8 cellular contexts compared by ENCODE assay signal in the genomic region with DNA sequence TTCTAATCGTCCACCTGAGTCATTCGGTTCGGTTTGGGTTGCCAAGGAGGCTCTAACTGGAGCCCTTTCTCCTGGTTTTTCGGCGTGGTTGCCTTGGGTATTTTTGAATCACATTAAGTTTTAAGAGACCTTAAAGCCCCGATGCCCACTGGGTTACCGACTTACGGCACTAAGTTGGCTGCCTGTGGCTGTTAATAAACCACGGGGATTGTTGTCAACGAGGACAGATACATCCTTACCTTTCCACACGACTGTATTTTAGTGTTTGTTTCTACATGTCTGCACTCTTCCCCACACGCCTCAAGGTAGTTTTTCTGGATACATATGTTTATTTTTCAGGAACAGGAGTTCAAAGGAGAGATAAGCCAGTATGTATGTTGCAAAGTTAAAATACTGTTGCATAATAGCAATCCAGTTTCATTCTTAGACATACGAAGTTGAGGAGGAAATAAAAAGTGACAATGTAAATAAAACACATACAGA. TPM values are rescaled to one million over a fixed set of nuclear protein-coding genes. Genes with fewer than 3 reads are reported as not detected.
DNase-seq lines count a peak whose midpoint lies in the region; ATAC-seq and TF ChIP-seq lines count a peak whose summit lies in the region.

No MANE protein-coding gene starts in this region.

- intact Hi-C loops in thyroid gland (cut with DNase I): loop anchor here (5.0 kb wide), 1 partner anchor 35 kb away; no protein-coding TSS in a partner anchor

- H3K27ac ChIP-seq in liver (ENCODE audit: low read depth in 1 of 2, low read length in 2 of 2) (peak overlapping the region; percentile 98 to 99), thyroid gland (peak overlapping the region in 2 of 3 donors; percentile 35 to 99)

- H3K27ac Mint-ChIP-seq in activated naive CD8-positive, alpha-beta T cell treated with anti-CD3 and anti-CD28 coated beads, Interleukin-2, amount 50 U/mL, for 24 hours: peak overlapping the region; percentile 78

- peak overlapping the region; percentile 99 for H3K4me3 Mint-ChIP-seq in activated naive CD8-positive, alpha-beta T cell treated with anti-CD3 and anti-CD28 coated beads, Interleukin-2, amount 50 U/mL, for 24 hours

- H3K4me1 ChIP-seq in liver (ENCODE audit: control insufficient read depth in 4 of 4, insufficient read depth in 4 of 4, low read length in 3 of 4): peaks cover 0 to 11% (median 6%) of the 10 kb centered on the region in 4 donors
- peaks cover 6% of the 10 kb centered on the region in 2 donors for H3K4me1 ChIP-seq in thyroid gland

- peaks cover 24% of the 10 kb centered on the region for H3K4me1 Mint-ChIP-seq in activated naive CD8-positive, alpha-beta T cell treated with anti-CD3 and anti-CD28 coated beads, Interleukin-2, amount 50 U/mL, for 24 hours

- H3K4me3 ChIP-seq in LNCaP clone FGC (ENCODE audit: low read depth, low read length) (peak overlapping the region; percentile 96), liver (ENCODE audit: low read depth in 1 of 3, low read length in 3 of 3) (peak overlapping the region; percentile 79 to 94 (median 87)), thyroid gland (replicated peaks in 1 of 3) (peak overlapping the region in 2 of 3 donors; percentile 79 to 88)

- no peak for ATAC-seq in activated naive CD8-positive, alpha-beta T cell treated with anti-CD3 and anti-CD28 coated beads, Interleukin-2, amount 50 U/mL, for 24 hours
- ATAC-seq in GM18517 (IDR thresholded peaks at IDR 0.05; ENCODE audit: unreplicated experiment) (no peak), GM21825 (IDR thresholded peaks at IDR 0.05; ENCODE audit: unreplicated experiment) (no peak)

- H3K9me3 Mint-ChIP-seq in activated naive CD8-positive, alpha-beta T cell treated with anti-CD3 and anti-CD28 coated beads, Interleukin-2, amount 50 U/mL, for 24 hours: no peaks in the 10 kb centered on the region

- TF ChIP-seq POLR2A in thyroid gland (IDR thresholded peaks at IDR 0.05): no peak

- WGBS in liver: 3% methylated on average over 13 of the region's 13 CpGs
- 5 to 7% methylated on average over 13 of the region's 13 CpGs for WGBS in thyroid gland, 2 donors

- no peaks in the 10 kb centered on the region for H3K9me3 ChIP-seq in liver (ENCODE audit: control insufficient read depth in 4 of 4, low read length in 3 of 4)
- H3K9me3 ChIP-seq in thyroid gland: no peaks in the 10 kb centered on the region

- no peak for TF ChIP-seq RAD21 in liver (IDR thresholded peaks at IDR 0.05)

- DNase-seq in EH (ENCODE audit: low read depth) (peak; percentile 33), LNCaP clone FGC (ENCODE audit: low read depth) (peak; percentile 90), thyroid gland (peak in 1 of 2 donors; percentile 14), DMS153 treated with DMSO at 0.1 percent for 48 hours (lab: John Stamatoyannopoulos, UW; ENCODE audit: unreplicated experiment) (no peak)
- peak; percentile 23 for DNase-seq in activated naive CD8-positive, alpha-beta T cell treated with anti-CD3 and anti-CD28 coated beads, Interleukin-2, amount 50 U/mL, for 24 hours

- H3K27me3 ChIP-seq in liver (ENCODE audit: control insufficient read depth in 4 of 4, insufficient read depth in 4 of 4, low read length in 3 of 4) (no peaks in the 10 kb centered on the region), thyroid gland (no peaks in the 10 kb centered on the region)

- H3K27me3 Mint-ChIP-seq in activated naive CD8-positive, alpha-beta T cell treated with anti-CD3 and anti-CD28 coated beads, Interleukin-2, amount 50 U/mL, for 24 hours: no peaks in the 10 kb centered on the region

- no peak for TF ChIP-seq CTCF in LNCaP clone FGC (IDR thresholded peaks at IDR 0.05; ENCODE audit: control insufficient read depth, extremely low read depth, insufficient read depth)
- TF ChIP-seq CTCF in liver (IDR thresholded peaks at IDR 0.05; ENCODE audit: low read depth, low read length, missing input control): no peak
- TF ChIP-seq CTCF in thyroid gland (IDR thresholded peaks at IDR 0.05): no peak

- no peaks in the 10 kb centered on the region for H3K36me3 ChIP-seq in liver (ENCODE audit: control insufficient read depth in 4 of 4, insufficient read depth in 3 of 4, low read depth in 1 of 4, low read length in 3 of 4)
- H3K36me3 ChIP-seq in thyroid gland: no peaks in the 10 kb centered on the region

- peak overlapping the region; percentile 64 to 71 for H3K9ac ChIP-seq in liver (ENCODE audit: low read depth in 1 of 2, low read length in 2 of 2)

- H3K36me3 Mint-ChIP-seq in activated naive CD8-positive, alpha-beta T cell treated with anti-CD3 and anti-CD28 coated beads, Interleukin-2, amount 50 U/mL, for 24 hours (ENCODE audit: low read depth): peaks cover 7% of the 10 kb centered on the region

TF ChIP-seq in liver, 16 proteins besides CTCF, POLR2A, EP300 and RAD21:
- TF ChIP-seq HNF4A (conservative IDR thresholded peaks at IDR 0.05) (peak; percentile 13 to 45), TAF1 (conservative IDR thresholded peaks at IDR 0.05) (no peak), ATF3 (IDR thresholded peaks at IDR 0.05) (no peak), FOXA1 (IDR thresholded peaks at IDR 0.05) (no peak), FOXA2 (IDR thresholded peaks at IDR 0.05) (no peak), JUND (IDR thresholded peaks at IDR 0.05) (peak in 1 of 2 donors; percentile 26), MAX (IDR thresholded peaks at IDR 0.05) (peak; percentile 20), YY1 (IDR thresholded peaks at IDR 0.05) (no peak), EGR1 (IDR thresholded peaks at IDR 0.05; ENCODE audit: low read depth in 2 of 2) (no peak), SP1 (IDR thresholded peaks at IDR 0.05) (no peak), HNF4G (IDR thresholded peaks at IDR 0.05) (no peak), GABPA (IDR thresholded peaks at IDR 0.05 in 1 of 2, conservative IDR thresholded peaks at IDR 0.05 in 1 of 2) (no peak), RXRA (IDR thresholded peaks at IDR 0.05) (peak in 1 of 2 donors; percentile 29), REST (IDR thresholded peaks at IDR 0.05) (no peak)
- TF ChIP-seq, protein P1, sequence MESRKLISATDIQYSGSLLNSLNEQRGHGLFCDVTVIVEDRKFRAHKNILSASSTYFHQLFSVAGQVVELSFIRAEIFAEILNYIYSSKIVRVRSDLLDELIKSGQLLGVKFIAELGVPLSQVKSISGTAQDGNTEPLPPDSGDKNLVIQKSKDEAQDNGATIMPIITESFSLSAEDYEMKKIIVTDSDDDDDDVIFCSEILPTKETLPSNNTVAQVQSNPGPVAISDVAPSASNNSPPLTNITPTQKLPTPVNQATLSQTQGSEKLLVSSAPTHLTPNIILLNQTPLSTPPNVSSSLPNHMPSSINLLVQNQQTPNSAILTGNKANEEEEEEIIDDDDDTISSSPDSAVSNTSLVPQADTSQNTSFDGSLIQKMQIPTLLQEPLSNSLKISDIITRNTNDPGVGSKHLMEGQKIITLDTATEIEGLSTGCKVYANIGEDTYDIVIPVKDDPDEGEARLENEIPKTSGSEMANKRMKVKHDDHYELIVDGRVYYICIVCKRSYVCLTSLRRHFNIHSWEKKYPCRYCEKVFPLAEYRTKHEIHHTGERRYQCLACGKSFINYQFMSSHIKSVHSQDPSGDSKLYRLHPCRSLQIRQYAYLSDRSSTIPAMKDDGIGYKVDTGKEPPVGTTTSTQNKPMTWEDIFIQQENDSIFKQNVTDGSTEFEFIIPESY (IDR thresholded peaks at IDR 0.05): no peak

RNA-seq across cellular contexts. Expression of gene ANP32A, which starts 1.2 kb away (rescaled TPM):
- total RNA-seq in liver: 10 to 100 TPM; 30.5 to 45.8 TPM
- polyA plus RNA-seq in liver: 10 to 100 TPM; 33.0 to 60.4 TPM
- total RNA-seq in thyroid gland: 100 to 1,000 TPM in 1 of 4 donors, 10 to 100 TPM in 3; 65.4 to 116 (median 79.5) TPM
